Comparison of ENCODE assay signal across 2 cellular contexts in the genomic region with DNA sequence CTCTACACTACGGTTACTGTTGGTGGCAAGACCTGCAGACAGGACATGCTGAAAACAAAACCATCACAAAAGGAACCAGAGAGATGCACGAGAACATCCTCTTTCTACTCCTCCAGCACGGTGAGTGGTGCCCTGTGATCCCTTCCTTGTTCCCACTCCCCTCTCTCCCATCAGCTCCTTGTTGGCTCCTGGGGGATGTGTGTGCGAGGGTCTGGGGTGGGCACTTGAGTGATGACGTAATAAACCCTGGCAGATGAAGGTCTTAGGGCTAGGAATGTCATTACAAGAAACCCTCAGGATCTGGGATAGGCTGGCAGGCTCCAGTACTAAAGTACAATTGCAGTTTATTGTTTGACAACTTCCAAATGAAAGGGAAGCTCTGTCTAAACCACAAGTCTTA.
A peak's percentile ranks its signal among the peaks of the same experiment; 100 is the strongest.
TF ChIP-seq lines count a peak whose summit lies in the region.

No MANE protein-coding gene starts in this region.

TF ChIP-seq in HepG2, 621 proteins besides CTCF, POLR2A, EP300 and RAD21:
- TF ChIP-seq ZC3H13 (CRISPR knock-in tag; IDR thresholded peaks at IDR 0.05) (peak; percentile 46; the same call in 1 of the 2 replicates), ZNF484 (CRISPR knock-in tag; IDR thresholded peaks at IDR 0.05; ENCODE audit: borderline replicate concordance, low read depth) (no peak), POLR2G (IDR thresholded peaks at IDR 0.05; ENCODE audit: low read depth, low read length) (peak; percentile 30; the same call in 1 of the 2 replicates), RBM22 (optimal IDR thresholded peaks at IDR 0.05; ENCODE audit: low read length) (peak; percentile 93), CEBPB (IDR thresholded peaks at IDR 0.05; ENCODE audit: borderline replicate concordance, low read depth, low read length) (peak; percentile 17; the same call in 1 of the 2 replicates)
TF ChIP-seq in HepG2: peak in this region for 4.

TF ChIP-seq in H1, 55 proteins besides CTCF, POLR2A, EP300 and RAD21:
- TF ChIP-seq BRCA1 (IDR thresholded peaks at IDR 0.05; ENCODE audit: low read depth, low read length) (no peak), POLR2AphosphoS5 (IDR thresholded peaks at IDR 0.05; ENCODE audit: low read depth, low read length) (peak; percentile 55; the same call in 1 of the 2 replicates)
